Comparison of ENCODE assay signal across 8 cellular contexts in the genomic region with DNA sequence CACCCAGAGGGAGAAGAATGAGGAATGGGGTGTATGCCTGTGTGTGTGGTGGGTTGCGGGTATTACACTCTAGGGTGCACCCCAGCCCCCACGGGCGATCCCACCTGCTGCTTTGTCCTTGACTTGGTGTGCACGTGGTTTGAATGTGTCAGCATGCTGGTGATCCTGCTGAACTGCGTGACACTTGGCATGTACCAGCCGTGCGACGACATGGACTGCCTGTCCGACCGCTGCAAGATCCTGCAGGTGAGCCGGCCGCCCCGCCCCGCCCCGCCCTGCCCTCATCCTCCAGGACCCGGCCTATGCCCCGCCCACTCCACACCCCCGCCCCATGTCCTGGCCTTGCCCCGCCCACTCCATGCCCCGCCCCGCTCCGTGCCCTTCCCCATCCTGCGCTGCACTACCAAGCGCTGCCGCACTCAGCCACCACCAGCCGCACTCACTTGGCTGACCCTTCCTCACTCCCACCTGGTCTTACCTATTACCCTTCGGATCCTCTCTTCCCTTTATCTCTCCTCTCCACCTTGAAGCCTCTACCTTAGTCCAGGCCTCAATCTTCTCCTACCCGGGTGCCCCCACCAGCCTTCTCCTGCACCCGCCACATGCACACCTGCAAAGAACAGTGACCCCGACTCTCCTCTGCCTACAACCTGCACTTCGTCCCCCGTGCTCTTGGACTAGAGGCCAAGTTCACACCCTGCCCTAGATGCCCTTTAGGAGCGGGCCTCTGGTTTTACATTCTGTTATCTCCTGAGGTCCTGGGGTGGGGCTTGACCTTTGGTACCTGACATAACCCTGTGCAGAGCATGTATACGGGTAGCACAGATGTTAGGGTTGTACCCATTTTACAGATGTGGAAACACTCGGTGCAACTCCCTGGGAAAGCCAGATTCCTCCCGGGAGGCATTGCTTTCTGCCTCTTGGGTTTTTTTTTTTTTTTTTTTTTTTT. TPM values are rescaled to one million over a fixed set of nuclear protein-coding genes. Genes with fewer than 3 reads are reported as not detected.
DNase-seq lines count a peak whose midpoint lies in the region; ATAC-seq and TF ChIP-seq lines count a peak whose summit lies in the region.

No MANE protein-coding gene starts in this region.

- no peak overlapping the region for H3K27ac ChIP-seq in prostate gland

- 42% methylated on average over 22 of the region's 36 CpGs for WGBS in prostate gland

- peaks cover 3% of the 10 kb centered on the region for H3K9me3 Mint-ChIP-seq in central memory CD8-positive, alpha-beta T cell

- TF ChIP-seq CTCF in GM20000 (IDR thresholded peaks at IDR 0.05; ENCODE audit: extremely low read depth, missing control alignments) = no peak
- TF ChIP-seq CTCF in prostate gland (IDR thresholded peaks at IDR 0.05) = no peak

- no peak for TF ChIP-seq POLR2A in prostate gland (IDR thresholded peaks at IDR 0.05)

- ATAC-seq in activated CD4-positive, CD25-positive, alpha-beta regulatory T cell treated with anti-CD3 and anti-CD28 coated beads, Interleukin-2, amount 50 U/mL, for 24 hours = peak; percentile 57 to 60
- ATAC-seq in central memory CD8-positive, alpha-beta T cell (replicated peaks; ENCODE audit: extremely low read depth, poor library complexity, severe bottlenecking) = peak; percentile 47
- no peak for ATAC-seq in HG03571 (IDR thresholded peaks at IDR 0.05; ENCODE audit: unreplicated experiment)
- ATAC-seq in GM19467 (IDR thresholded peaks at IDR 0.05; ENCODE audit: unreplicated experiment) = no peak

- peaks cover 3% of the 10 kb centered on the region for H3K36me3 Mint-ChIP-seq in central memory CD8-positive, alpha-beta T cell (ENCODE audit: insufficient read depth)

- H3K27me3 Mint-ChIP-seq in central memory CD8-positive, alpha-beta T cell = peaks cover 46% of the 10 kb centered on the region

- H3K9me3 ChIP-seq in prostate gland = no peaks in the 10 kb centered on the region

- no peak overlapping the region for H3K4me3 Mint-ChIP-seq in central memory CD8-positive, alpha-beta T cell

- intact Hi-C loops in prostate gland (cut with DNase I) = no loop called here

- peaks cover 41% of the 10 kb centered on the region for H3K4me1 Mint-ChIP-seq in central memory CD8-positive, alpha-beta T cell

- H3K4me3 ChIP-seq in prostate gland = no peak overlapping the region

- DNase-seq in GM20000 (ENCODE audit: low spot score) = peak; percentile 65
- peak in 1 of 2 donors; percentile 12 for DNase-seq in central memory CD8-positive, alpha-beta T cell (ENCODE audit: low spot score in 2 of 2)
- peak; percentile 28 for DNase-seq in prostate gland (ENCODE audit: low spot score)
- DNase-seq in NCI-H2227 treated with DMSO at 0.1 percent for 48 hours (lab: John Stamatoyannopoulos, UW) = no peak
- DNase-seq in UCSD-AML1 (lab: John Stamatoyannopoulos, UW; ENCODE audit: unreplicated experiment) = no peak

- no peaks in the 10 kb centered on the region for H3K27me3 ChIP-seq in prostate gland (replicated peaks; ENCODE audit: insufficient read depth)

- H3K36me3 ChIP-seq in prostate gland = no peaks in the 10 kb centered on the region

- H3K27ac Mint-ChIP-seq in central memory CD8-positive, alpha-beta T cell (ENCODE audit: low read depth) = no peak overlapping the region

- no peaks in the 10 kb centered on the region for H3K4me1 ChIP-seq in prostate gland (replicated peaks)

RNA-seq across cellular contexts. Expression of gene CACNA1I, which starts 27.7 kb away (rescaled TPM):
- under 1 TPM; 0.05 to 0.68 TPM for total RNA-seq in prostate gland

Comparison
In these comparisons a context has a peak if more than half of its experiments do, and no peak if none do; other contexts are left out.
1. DNase-seq: peak in GM20000 (single experiment) and prostate gland (single experiment); none in NCI-H2227 treated with DMSO at 0.1 percent for 48 hours (single experiment) and UCSD-AML1 (single experiment).
2. ATAC-seq: peak in activated CD4-positive, CD25-positive, alpha-beta regulatory T cell treated with anti-CD3 and anti-CD28 coated beads, Interleukin-2, amount 50 U/mL, for 24 hours (2 of 2) and central memory CD8-positive, alpha-beta T cell (single experiment); none in HG03571 (single experiment) and GM19467 (single experiment).